8 cellular contexts compared by ENCODE assay signal in the genomic region with DNA sequence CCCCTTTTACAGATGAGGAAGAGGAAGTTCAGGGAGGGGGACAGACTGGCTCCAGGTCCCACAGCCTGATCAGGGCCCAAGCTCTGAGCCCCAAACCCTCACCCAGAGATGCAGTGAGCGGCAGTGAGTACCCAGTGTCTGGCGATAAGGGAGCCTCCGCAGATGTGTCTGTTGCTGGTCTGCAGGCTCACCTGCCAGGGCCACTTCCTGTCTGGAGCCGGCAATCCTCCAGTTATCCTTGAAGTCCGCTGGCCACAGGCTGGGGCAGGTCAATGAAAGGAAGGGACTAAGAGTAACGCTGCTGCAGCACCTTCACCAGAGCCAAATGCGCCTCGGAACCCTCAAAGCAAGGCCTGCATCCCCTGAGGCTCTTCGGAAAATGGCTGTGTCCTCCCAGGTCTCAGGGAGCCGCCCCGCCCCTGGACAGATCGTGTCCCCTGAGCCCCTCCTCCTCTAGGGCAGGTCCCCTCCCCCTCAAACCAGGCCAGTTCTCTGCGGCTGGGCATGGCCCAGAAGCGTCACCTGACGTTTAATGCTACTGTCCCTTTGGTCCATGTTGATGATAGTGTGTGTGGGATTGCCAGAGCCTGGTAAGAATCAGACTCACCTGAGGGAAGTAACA. TPM values are rescaled to one million over a fixed set of nuclear protein-coding genes. Genes with fewer than 3 reads are reported as not detected.
DNase-seq lines count a peak whose midpoint lies in the region; ATAC-seq and TF ChIP-seq lines count a peak whose summit lies in the region.

No MANE protein-coding gene starts in this region.

- peaks cover 13% of the 10 kb centered on the region for H3K4me1 Mint-ChIP-seq in CD8-positive, alpha-beta T cell (ENCODE audit: low read depth)
- H3K4me1 Mint-ChIP-seq in osteocyte (ENCODE audit: unreplicated experiment), result peaks cover 4% of the 10 kb centered on the region

- H3K4me1 ChIP-seq in CD8-positive, alpha-beta T cell (ENCODE audit: insufficient read depth, low read length), result peaks cover 4% of the 10 kb centered on the region
- H3K4me1 ChIP-seq in left ventricle myocardium inferior, result peaks cover 33% of the 10 kb centered on the region

- H3K27ac Mint-ChIP-seq in CD8-positive, alpha-beta T cell, result no peak overlapping the region
- H3K27ac Mint-ChIP-seq in osteocyte (ENCODE audit: unreplicated experiment), result no peak overlapping the region

- no peak for DNase-seq in CD8-positive, alpha-beta T cell
- DNase-seq in NCI-H510A treated with DMSO at 0.1 percent for 48 hours (lab: John Stamatoyannopoulos, UW), result peak; percentile 67
- DNase-seq in left ventricle myocardium inferior, result no peak
- DNase-seq in osteocyte (ENCODE audit: extremely low spot score, unreplicated experiment), result no peak
- DNase-seq in GM10248 (ENCODE audit: extremely low spot score), result no peak
- DNase-seq in activated CD8-positive, alpha-beta memory T cell treated with anti-CD3 and anti-CD28 coated beads, Interleukin-2, amount 50 U/mL, for 4 hours, result no peak
- no peak for DNase-seq in stimulated activated CD4-positive, alpha-beta T cell treated with anti-CD3 and anti-CD28 coated beads, Interleukin-2, amount 100 ng/mL, for 24 hours

- POLR2A ChIA-PET in CD8-positive, alpha-beta T cell (lab: Charles Lee), result no interaction called here
- POLR2A ChIA-PET in GM10248 (lab: Yijun Ruan, JAX), result no interaction called here

- peak overlapping the region; percentile 41 for H3K4me3 ChIP-seq in CD8-positive, alpha-beta T cell (ENCODE audit: low read depth, low read length)
- H3K4me3 ChIP-seq in left ventricle myocardium inferior, result peak overlapping the region; percentile 54

- H3K27ac ChIP-seq in CD8-positive, alpha-beta T cell (ENCODE audit: low read depth, low read length), result no peak overlapping the region
- no peak overlapping the region for H3K27ac ChIP-seq in left ventricle myocardium inferior (replicated peaks)

- H3K9me3 Mint-ChIP-seq in CD8-positive, alpha-beta T cell, result no peaks in the 10 kb centered on the region
- no peaks in the 10 kb centered on the region for H3K9me3 Mint-ChIP-seq in osteocyte (ENCODE audit: unreplicated experiment)

- H3K36me3 Mint-ChIP-seq in CD8-positive, alpha-beta T cell, result no peaks in the 10 kb centered on the region
- H3K36me3 Mint-ChIP-seq in osteocyte (ENCODE audit: unreplicated experiment), result no peaks in the 10 kb centered on the region

- no peaks in the 10 kb centered on the region for H3K9me3 ChIP-seq in CD8-positive, alpha-beta T cell (ENCODE audit: low read length)
- H3K9me3 ChIP-seq in left ventricle myocardium inferior (replicated peaks), result no peaks in the 10 kb centered on the region

- H3K27me3 ChIP-seq in CD8-positive, alpha-beta T cell (ENCODE audit: insufficient read depth, low read length), result no peaks in the 10 kb centered on the region
- H3K27me3 ChIP-seq in left ventricle myocardium inferior (ENCODE audit: low read depth), result peaks cover 13% of the 10 kb centered on the region

- H3K27me3 Mint-ChIP-seq in CD8-positive, alpha-beta T cell (ENCODE audit: low read depth), result peaks cover 12% of the 10 kb centered on the region
- peaks cover 60% of the 10 kb centered on the region for H3K27me3 Mint-ChIP-seq in osteocyte (ENCODE audit: unreplicated experiment)

- ATAC-seq in CD8-positive, alpha-beta T cell, result no peak
- no peak for ATAC-seq in GM18498 (IDR thresholded peaks at IDR 0.05; ENCODE audit: unreplicated experiment)

- TF ChIP-seq CTCF in CD8-positive, alpha-beta T cell (IDR thresholded peaks at IDR 0.05), result no peak
- TF ChIP-seq CTCF in left ventricle myocardium inferior (IDR thresholded peaks at IDR 0.05; ENCODE audit: borderline replicate concordance) (no peak), osteocyte (IDR thresholded peaks at IDR 0.05) (no peak), GM10248 (IDR thresholded peaks at IDR 0.05; ENCODE audit: control extremely low read depth, extremely low read depth, low read depth, missing control alignments) (no peak)

- peak overlapping the region; percentile 82 for H3K4me3 Mint-ChIP-seq in CD8-positive, alpha-beta T cell
- H3K4me3 Mint-ChIP-seq in osteocyte (ENCODE audit: unreplicated experiment), result peak overlapping the region; percentile 36

- intact Hi-C loops in CD8-positive, alpha-beta T cell (cut with DNase I, micrococcal nuclease), result no loop called here
- intact Hi-C loops in left ventricle myocardium inferior (cut with micrococcal nuclease), result no loop called here

- CTCF ChIA-PET in CD8-positive, alpha-beta T cell (lab: Charles Lee), result interaction anchor here (1.0 kb wide), 1 partner anchor 10 kb away, joined by 4 read pairs; no protein-coding TSS in a partner anchor
- CTCF ChIA-PET in GM10248 (lab: Yijun Ruan, JAX), result no interaction called here

- no peaks in the 10 kb centered on the region for H3K36me3 ChIP-seq in CD8-positive, alpha-beta T cell (ENCODE audit: insufficient read depth, low read length)
- no peaks in the 10 kb centered on the region for H3K36me3 ChIP-seq in left ventricle myocardium inferior

RNA-seq across cellular contexts. Expression of a gene that starts 51.5 kb away (rescaled TPM):
- not detected for total RNA-seq in CD8-positive, alpha-beta T cell
- total RNA-seq in left ventricle myocardium inferior (7,440 TPM), osteocyte (1.6 and 3.0 TPM in 2 replicates)

Comparison
In these comparisons a context has a peak if more than half of its experiments do, and no peak if none do; other contexts are left out.
1. RNA of a gene that starts 51.5 kb away (total RNA-seq): 7,440 TPM in left ventricle myocardium inferior (single experiment); 1.6 to 3.0 TPM in osteocyte and not detected in CD8-positive, alpha-beta T cell; every median in the first group is over 1,000 times any median in the second.